24 cellular contexts compared by ENCODE assay signal in genomic region chr10:91319336-91319735, GRCh38.
"Had no signal": no experiment of that assay in that cellular context is flagged by ENCODE, and none has a peak within 500 bp of the region (broad histone marks: within the 10 kb centered on the region; RNA-seq: fewer than 3 reads in every experiment).

No MANE protein-coding gene starts in this region.

- H3K36me3 ChIP-seq: ascending aorta, brain microvascular endothelial cell, heart right ventricle, ovary, right lobe of liver, transverse colon had no signal

- H3K27me3 Mint-ChIP-seq: activated B cell treated with CpG ODN at 0.5 μM for 24 hours, progenitor cell of endocrine pancreas had no signal

- H3K9me3 ChIP-seq: ascending aorta, heart right ventricle, ovary, right lobe of liver, testis, transverse colon had no signal

- H3K27ac Mint-ChIP-seq: activated B cell treated with CpG ODN at 0.5 μM for 24 hours; activated CD4-positive, alpha-beta T cell treated with anti-CD3 and anti-CD28 coated beads for 36 hours; activated naive CD4-positive, alpha-beta T cell treated with anti-CD3 and anti-CD28 coated beads for 36 hours; activated naive CD8-positive, alpha-beta T cell treated with anti-CD3 and anti-CD28 coated beads, Interleukin-2, amount 10 ng/mL, durations not matched to agents 7 days and 5 days; activated T-helper 1 cell treated with anti-CD3 and anti-CD28 coated beads, Interleukin-12 subunit alpha, Interleukin-12 subunit beta, Interleukin-2, Interleukin-4 antibody, amounts not matched to agents 30 ng/mL and 10 ng/mL and 1 ng/mL, durations not matched to agents 14 hours and 24 hours and 36 hours; natural killer cell; progenitor cell of endocrine pancreas; T-helper 2 cell treated with Interferon-gamma antibody and Interleukin-4, amounts not matched to agents 5 μg/mL and 100 μg/mL, for 36 hours had no signal

- FAIRE-seq: endothelial cell of umbilical vein, kidney had no signal

- H3K4me3 Mint-ChIP-seq: activated B cell treated with CpG ODN at 0.5 μM for 24 hours; activated CD4-positive, alpha-beta T cell treated with anti-CD3 and anti-CD28 coated beads for 36 hours; activated naive CD4-positive, alpha-beta T cell treated with anti-CD3 and anti-CD28 coated beads for 36 hours; activated naive CD8-positive, alpha-beta T cell treated with anti-CD3 and anti-CD28 coated beads, Interleukin-2, amount 10 ng/mL, durations not matched to agents 7 days and 5 days; activated T-helper 1 cell treated with anti-CD3 and anti-CD28 coated beads, Interleukin-12 subunit alpha, Interleukin-12 subunit beta, Interleukin-2, Interleukin-4 antibody, amounts not matched to agents 30 ng/mL and 10 ng/mL and 1 ng/mL, durations not matched to agents 14 hours and 24 hours and 36 hours; natural killer cell; T-helper 2 cell treated with Interferon-gamma antibody and Interleukin-4, amounts not matched to agents 5 μg/mL and 100 μg/mL, for 36 hours had no signal

- H3K4me1 ChIP-seq: ascending aorta, heart right ventricle, right lobe of liver, testis, transverse colon had no signal

- H3K4me3 ChIP-seq: ascending aorta, heart right ventricle, ovary, right lobe of liver, testis, transverse colon had no signal

- H3K36me3 Mint-ChIP-seq: activated naive CD8-positive, alpha-beta T cell treated with anti-CD3 and anti-CD28 coated beads, Interleukin-2, amount 10 ng/mL, durations not matched to agents 7 days and 5 days; natural killer cell had no signal

- ATAC-seq: activated CD4-positive, alpha-beta T cell treated with anti-CD3 and anti-CD28 coated beads for 36 hours; esophagus mucosa; heart right ventricle; left colon; natural killer cell; right lobe of liver had no signal

- H3K9me3 Mint-ChIP-seq: activated B cell treated with CpG ODN at 0.5 μM for 24 hours; activated naive CD4-positive, alpha-beta T cell treated with anti-CD3 and anti-CD28 coated beads for 36 hours; activated T-helper 1 cell treated with anti-CD3 and anti-CD28 coated beads, Interleukin-12 subunit alpha, Interleukin-12 subunit beta, Interleukin-2, Interleukin-4 antibody, amounts not matched to agents 30 ng/mL and 10 ng/mL and 1 ng/mL, durations not matched to agents 14 hours and 24 hours and 36 hours; natural killer cell; T-helper 2 cell treated with Interferon-gamma antibody and Interleukin-4, amounts not matched to agents 5 μg/mL and 100 μg/mL, for 36 hours had no signal

- DNase-seq: activated B cell treated with CpG ODN at 0.5 μM for 24 hours; activated CD4-positive, alpha-beta T cell treated with anti-CD3 and anti-CD28 coated beads for 36 hours; activated effector memory CD4-positive, alpha-beta T cell treated with anti-CD3 and anti-CD28 coated beads, Interleukin-2, amount 50 U/mL, for 16 hours; activated naive CD4-positive, alpha-beta T cell treated with anti-CD3 and anti-CD28 coated beads for 36 hours; activated naive CD8-positive, alpha-beta T cell treated with anti-CD3 and anti-CD28 coated beads, Interleukin-2, amount 10 ng/mL, durations not matched to agents 7 days and 5 days; brain microvascular endothelial cell; cortex of kidney; heart right ventricle; kidney; left colon; natural killer cell; ovary; right lobe of liver; stimulated activated CD4-positive, alpha-beta T cell treated with anti-CD3 and anti-CD28 coated beads, Interleukin-2, amount 100 ng/mL, for 48 hours; stimulated activated naive CD4-positive, alpha-beta T cell treated with Interleukin-2 at 50 U/mL for 16 hours; T-helper 1 cell; testis; transverse colon had no signal

- H3K4me1 Mint-ChIP-seq: activated B cell treated with CpG ODN at 0.5 μM for 24 hours; activated naive CD8-positive, alpha-beta T cell treated with anti-CD3 and anti-CD28 coated beads, Interleukin-2, amount 10 ng/mL, durations not matched to agents 7 days and 5 days; natural killer cell had no signal

- H3K27me3 ChIP-seq: ascending aorta, brain microvascular endothelial cell, heart right ventricle, ovary, right lobe of liver, testis, transverse colon had no signal

- H3K27ac ChIP-seq: ascending aorta, brain microvascular endothelial cell, heart right ventricle, ovary, right lobe of liver, testis, transverse colon had no signal
